ENCODE assay signal across 8 cellular contexts in genomic region chr19:4669723-4670480, GRCh38. TPM values are rescaled to one million over a fixed set of nuclear protein-coding genes. Genes with fewer than 3 reads are reported as not detected.
DNase-seq lines count a peak whose midpoint lies in the region; TF ChIP-seq lines count a peak whose summit lies in the region.

TSS of gene MYDGF (minus strand) at chr19:4670342. CDS start at chr19:4670334, 8 bp downstream.

- H3K9me2 ChIP-seq in GM23248 (ENCODE audit: insufficient read depth): no peaks in the 10 kb centered on the region

- peak within 1 kb of the TSS; percentile 88 for H3K4me2 ChIP-seq in GM23248 (ENCODE audit: unreplicated experiment)

- H2AFZ ChIP-seq in GM23248: peak within 1 kb of the TSS; percentile 74

- H3K27me3 ChIP-seq in GM23248 (replicated peaks; ENCODE audit: insufficient read depth) (no peaks in the 10 kb centered on the region), MG63 (no peaks in the 10 kb centered on the region)

- H3K9ac ChIP-seq in GM23248: peak within 1 kb of the TSS; percentile 99

- H3K9me3 ChIP-seq in GM23248 (ENCODE audit: low read depth): no peaks in the 10 kb centered on the region
- H3K9me3 ChIP-seq in MG63: no peaks in the 10 kb centered on the region

- H3K27me3 Mint-ChIP-seq in activated T-helper 2 cell treated with anti-CD3 and anti-CD28 coated beads, Interferon-gamma antibody, Interleukin-2, Interleukin-4, amounts not matched to agents 10 μg/mL and 5 μg/mL and 100 μg/mL, durations not matched to agents 14 hours and 24 hours and 36 hours (ENCODE audit: low read depth): no peaks in the 10 kb centered on the region
- no peaks in the 10 kb centered on the region for H3K27me3 Mint-ChIP-seq in nephron (ENCODE audit: low read depth)

- no peaks in the 10 kb centered on the region for H3K9me3 Mint-ChIP-seq in activated T-helper 2 cell treated with anti-CD3 and anti-CD28 coated beads, Interferon-gamma antibody, Interleukin-2, Interleukin-4, amounts not matched to agents 10 μg/mL and 5 μg/mL and 100 μg/mL, durations not matched to agents 14 hours and 24 hours and 36 hours
- H3K9me3 Mint-ChIP-seq in nephron: no peaks in the 10 kb centered on the region

- peak within 1 kb of the TSS; percentile 79 for H3K27ac ChIP-seq in GM23248

- peak within 1 kb of the TSS; percentile 72 for H3K27ac Mint-ChIP-seq in activated T-helper 2 cell treated with anti-CD3 and anti-CD28 coated beads, Interferon-gamma antibody, Interleukin-2, Interleukin-4, amounts not matched to agents 10 μg/mL and 5 μg/mL and 100 μg/mL, durations not matched to agents 14 hours and 24 hours and 36 hours
- H3K27ac Mint-ChIP-seq in nephron: peak within 1 kb of the TSS; percentile 27 to 63 (median 63)

- peak; percentile 81 for TF ChIP-seq POLR2A in Raji (IDR thresholded peaks at IDR 0.05; ENCODE audit: insufficient read depth, low read depth, low read length)

- 1% methylated on average over 23 to 75 of the region's 75 CpGs for WGBS in GM23248 (ENCODE audit: low coverage in 1 of 2, low lambda C conversion rate in 2 of 2, missing lambda C conversion rate in 2 of 2), 2 experiments

- intact Hi-C loops in activated T-helper 2 cell treated with anti-CD3 and anti-CD28 coated beads, Interferon-gamma antibody, Interleukin-2, Interleukin-4, amounts not matched to agents 10 μg/mL and 5 μg/mL and 100 μg/mL, durations not matched to agents 14 hours and 24 hours and 36 hours (cut with micrococcal nuclease): loop anchor here (1.0 kb wide), 2 partner anchors 53 to 121 kb away; partner anchors contain the start of genes DPP9 and FEM1A

- no peak for TF ChIP-seq CTCF in fibroblast of pulmonary artery (IDR thresholded peaks at IDR 0.05; ENCODE audit: low read length, missing control alignments)
- no peak for TF ChIP-seq CTCF in nephron (IDR thresholded peaks at IDR 0.05; ENCODE audit: unreplicated experiment in 3 of 3)

- H3K4me1 Mint-ChIP-seq in activated T-helper 2 cell treated with anti-CD3 and anti-CD28 coated beads, Interferon-gamma antibody, Interleukin-2, Interleukin-4, amounts not matched to agents 10 μg/mL and 5 μg/mL and 100 μg/mL, durations not matched to agents 14 hours and 24 hours and 36 hours (ENCODE audit: low read depth): peaks cover 11% of the 10 kb centered on the region
- H3K4me1 Mint-ChIP-seq in nephron: peaks cover 5% of the 10 kb centered on the region

- in situ Hi-C loops in GM23248 (cut with MboI): no loop called here

- H3F3A ChIP-seq in GM23248 (ENCODE audit: insufficient read depth): peaks cover 11% of the 10 kb centered on the region

- DNase-seq in DMS53 (lab: John Stamatoyannopoulos, UW) (peak; percentile 94), GM23248 (peak; percentile 97), MG63 (peak; percentile 87), fibroblast of pulmonary artery (ENCODE audit: low read depth) (peak; percentile 90)
- peak; percentile 89 for DNase-seq in activated T-helper 2 cell treated with anti-CD3 and anti-CD28 coated beads, Interferon-gamma antibody, Interleukin-2, Interleukin-4, amounts not matched to agents 10 μg/mL and 5 μg/mL and 100 μg/mL, durations not matched to agents 14 hours and 24 hours and 36 hours (ENCODE audit: low spot score)
- peak; percentile 94 for DNase-seq in stimulated activated naive CD4-positive, alpha-beta T cell treated with Interleukin-2 at 50 U/mL for 16 hours (lab: John Stamatoyannopoulos, UW)

- peaks cover 47% of the 10 kb centered on the region for H3K79me2 ChIP-seq in GM23248 (ENCODE audit: insufficient read depth)

- H3K4me3 Mint-ChIP-seq in activated T-helper 2 cell treated with anti-CD3 and anti-CD28 coated beads, Interferon-gamma antibody, Interleukin-2, Interleukin-4, amounts not matched to agents 10 μg/mL and 5 μg/mL and 100 μg/mL, durations not matched to agents 14 hours and 24 hours and 36 hours (ENCODE audit: low read depth): peak within 1 kb of the TSS; percentile 87
- H3K4me3 Mint-ChIP-seq in nephron: peak within 1 kb of the TSS; percentile 88 to 93 (median 92)

- H3K4me3 ChIP-seq in GM23248: peak within 1 kb of the TSS; percentile 94
- H3K4me3 ChIP-seq in MG63: peak within 1 kb of the TSS; percentile 71
- H3K4me3 ChIP-seq in fibroblast of pulmonary artery (replicated peaks; ENCODE audit: low read depth, low read length): peak within 1 kb of the TSS; percentile 88

- H3K4me1 ChIP-seq in GM23248 (ENCODE audit: insufficient read depth): peaks cover 8% of the 10 kb centered on the region; the same call in 1 of the 2 replicates

- peaks cover 27% of the 10 kb centered on the region for H3K36me3 Mint-ChIP-seq in activated T-helper 2 cell treated with anti-CD3 and anti-CD28 coated beads, Interferon-gamma antibody, Interleukin-2, Interleukin-4, amounts not matched to agents 10 μg/mL and 5 μg/mL and 100 μg/mL, durations not matched to agents 14 hours and 24 hours and 36 hours (ENCODE audit: low read depth)
- peaks cover 5% of the 10 kb centered on the region for H3K36me3 Mint-ChIP-seq in nephron (ENCODE audit: low read depth)

- H3K36me3 ChIP-seq in GM23248 (ENCODE audit: low read depth): peaks cover 17% of the 10 kb centered on the region
- H3K36me3 ChIP-seq in MG63: peaks cover 18% of the 10 kb centered on the region

- H4K20me1 ChIP-seq in GM23248 (ENCODE audit: insufficient read depth): no peaks in the 10 kb centered on the region

RNA-seq across cellular contexts. Expression of gene MYDGF, which starts in this region (rescaled TPM):
- total RNA-seq in GM23248 (2014; rRNA removed; shearing (Covaris generic)): 177 and 207 TPM in 2 replicates
- 591 and 597 TPM in 2 replicates for polyA plus RNA-seq in GM23248 (2016; fragmentation: Nextera tagmentation; extraction: Ambion mirVana)
- 161 and 252 TPM in 2 replicates for total RNA-seq in MG63 (2014; rRNA removed; shearing (Covaris generic); ENCODE audit: low replicate concordance)
- 105 and 110 TPM in 2 replicates for total RNA-seq in activated T-helper 2 cell treated with anti-CD3 and anti-CD28 coated beads, Interferon-gamma antibody, Interleukin-2, Interleukin-4, amounts not matched to agents 10 μg/mL and 5 μg/mL and 100 μg/mL, durations not matched to agents 14 hours and 24 hours and 36 hours

Comparison
In these comparisons a context has a peak if more than half of its experiments do, and no peak if none do; other contexts are left out.
1. Peak in every context shown above with its lines: DNase-seq, H3K4me3 ChIP-seq and H3K27ac ChIP-seq.